Comparison of ENCODE assay signal across 8 cellular contexts in the genomic region with DNA sequence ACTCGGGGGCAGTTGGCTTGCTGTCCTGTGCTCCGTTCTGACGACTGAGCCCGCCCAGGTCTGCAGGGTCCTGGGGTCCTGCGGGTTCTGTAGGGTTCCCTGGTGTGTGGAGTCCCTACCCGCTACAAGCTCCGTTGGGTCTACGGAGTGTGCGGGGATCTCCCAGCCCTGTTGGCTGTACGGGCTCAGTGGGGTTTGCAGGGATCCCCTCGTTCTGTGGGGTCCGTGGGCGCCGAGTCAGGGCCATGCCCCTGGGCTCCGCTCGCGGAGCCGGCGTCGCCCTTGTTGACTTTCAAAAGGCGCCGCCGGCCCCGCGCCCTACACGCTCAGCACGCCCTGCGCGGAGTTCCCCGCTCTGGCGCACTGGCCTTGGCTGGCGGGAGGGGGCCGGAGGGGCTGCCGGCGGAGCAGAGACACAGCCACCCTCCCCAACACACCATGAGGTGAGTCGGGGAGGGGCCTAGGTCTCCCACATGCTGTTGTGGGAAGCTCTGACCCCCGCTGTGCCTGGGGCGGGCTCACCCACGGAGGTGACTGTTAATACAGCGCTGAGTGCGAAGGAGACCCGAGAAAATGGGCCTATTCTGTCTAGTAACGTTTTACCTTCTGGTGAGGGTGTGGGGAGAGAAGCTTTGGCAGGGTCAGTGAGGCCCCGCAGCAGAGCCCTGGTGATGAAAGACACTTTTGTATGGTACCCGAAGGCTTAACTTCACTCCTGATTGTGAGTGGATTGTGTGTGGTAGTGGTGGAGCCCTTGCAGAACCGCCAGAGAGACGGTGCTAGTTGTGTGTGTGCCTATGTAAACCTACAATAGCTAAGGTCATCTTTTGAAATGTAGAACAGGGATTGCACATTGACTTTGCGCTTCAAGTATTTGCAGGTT.
DNase-seq lines count a peak whose midpoint lies in the region; ATAC-seq and TF ChIP-seq lines count a peak whose summit lies in the region.

No MANE protein-coding gene starts in this region.

- ATAC-seq in HG03097 (IDR thresholded peaks at IDR 0.05; ENCODE audit: low FRiP score, unreplicated experiment) = peak; percentile 63

- in situ Hi-C loops in GM18951 (cut with MboI; ENCODE audit: low sequenced_read_pairs, unreplicated experiment) = no loop called here

- peak; percentile 37 for TF ChIP-seq POLR2A in GM18951 (IDR thresholded peaks at IDR 0.05; ENCODE audit: extremely low read depth, insufficient read depth, insufficient read length)

- peak; percentile 8 for DNase-seq in activated CD4-positive, CD25-positive, alpha-beta regulatory T cell treated with anti-CD3 and anti-CD28 coated beads, Interleukin-2, amount 50 U/mL, for 16 hours (ENCODE audit: low read depth, low spot score)
- DNase-seq in central memory CD4-positive, alpha-beta T cell = peak; percentile 53
- peak; percentile 54 for DNase-seq in kidney tubule cell (ENCODE audit: low spot score)
- DNase-seq in stimulated activated CD4-positive, alpha-beta T cell treated with anti-CD3 and anti-CD28 coated beads, Interleukin-2, amount 100 ng/mL, for 24 hours = peak; percentile 51 to 65
- no peak for DNase-seq in NCI-H524 treated with DMSO at 0.1 percent for 48 hours (lab: John Stamatoyannopoulos, UW)
- DNase-seq in NCI-H128 (lab: John Stamatoyannopoulos, UW; ENCODE audit: unreplicated experiment) = no peak

Comparison
In these comparisons a context has a peak if more than half of its experiments do, and no peak if none do; other contexts are left out.
1. DNase-seq: peak in activated CD4-positive, CD25-positive, alpha-beta regulatory T cell treated with anti-CD3 and anti-CD28 coated beads, Interleukin-2, amount 50 U/mL, for 16 hours (single experiment), central memory CD4-positive, alpha-beta T cell (single experiment), kidney tubule cell (single experiment) and stimulated activated CD4-positive, alpha-beta T cell treated with anti-CD3 and anti-CD28 coated beads, Interleukin-2, amount 100 ng/mL, for 24 hours (2 of 2); none in NCI-H524 treated with DMSO at 0.1 percent for 48 hours (single experiment) and NCI-H128 (single experiment).